ENCODE assay signal across 9 cellular contexts in the genomic region with DNA sequence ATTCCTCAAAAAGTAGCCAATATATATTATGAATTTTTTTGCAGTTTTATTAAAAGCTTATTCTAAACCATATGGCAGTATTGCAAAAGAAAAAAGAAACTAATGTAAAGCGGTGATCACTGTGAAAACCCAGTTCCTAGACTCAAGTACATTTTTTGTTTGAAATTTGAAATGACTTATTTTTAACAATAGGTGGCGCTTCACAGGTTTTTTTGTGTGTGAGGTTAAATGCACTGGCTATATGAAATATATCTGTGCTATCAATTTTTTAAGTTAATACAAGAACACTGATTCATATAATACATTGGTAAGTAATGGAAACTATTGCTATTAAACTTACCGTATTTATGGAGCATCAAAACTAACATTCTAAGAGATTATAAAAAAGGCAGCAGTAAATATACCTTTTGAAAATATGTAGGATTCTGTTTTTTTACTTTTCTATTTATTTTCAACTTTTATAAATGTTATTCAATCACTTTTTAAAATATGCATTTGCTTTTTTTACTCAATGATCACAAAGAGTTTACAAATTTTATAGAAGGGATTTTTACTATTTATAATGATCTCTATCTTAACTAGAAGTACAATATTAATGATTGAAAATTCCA. TPM values are rescaled to one million over a fixed set of nuclear protein-coding genes. Genes with fewer than 3 reads are reported as not detected.
DNase-seq lines count a peak whose midpoint lies in the region; ATAC-seq and TF ChIP-seq lines count a peak whose summit lies in the region.
"Had no signal": no experiment of that assay in that cellular context is flagged by ENCODE, and none has a peak within 500 bp of the region (broad histone marks: within the 10 kb centered on the region; RNA-seq: fewer than 3 reads in every experiment).

No MANE protein-coding gene starts in this region.

- H3K4me1 Mint-ChIP-seq in activated CD4-positive, alpha-beta memory T cell treated with anti-CD3 and anti-CD28 coated beads, Interleukin-2, amount 10 ng/mL, durations not matched to agents 7 days and 5 days = no peaks in the 10 kb centered on the region

- H3K27ac Mint-ChIP-seq in activated CD4-positive, alpha-beta memory T cell treated with anti-CD3 and anti-CD28 coated beads, Interleukin-2, amount 10 ng/mL, durations not matched to agents 7 days and 5 days = no peak overlapping the region

- peak; percentile 52 for ATAC-seq in GM18519 (IDR thresholded peaks at IDR 0.05; ENCODE audit: low FRiP score, unreplicated experiment)
- ATAC-seq in HG02678 (IDR thresholded peaks at IDR 0.05; ENCODE audit: unreplicated experiment) = no peak

- CTCF ChIA-PET in AG04450 (lab: Charles Lee) = interaction anchor here (0.6 to 2.6 kb wide), 15 partner anchors 8 to 829 kb away, joined by 3 to 12 read pairs (median 4); no protein-coding TSS in a partner anchor
- CTCF ChIA-PET in activated CD4-positive, alpha-beta memory T cell treated with anti-CD3 and anti-CD28 coated beads, Interleukin-2, amount 10 ng/mL, durations not matched to agents 7 days and 5 days (lab: Charles Lee) = interaction anchor here (1.3 to 2.0 kb wide), 3 partner anchors 18 to 270 kb away, joined by 3 to 7 read pairs (median 4); no protein-coding TSS in a partner anchor

- no peak overlapping the region for H3K27ac ChIP-seq in AG04450 (ENCODE audit: low read depth, low read length)

- POLR2A ChIA-PET in AG04450 (lab: Yijun Ruan, JAX) = no interaction called here
- POLR2A ChIA-PET in activated CD4-positive, alpha-beta memory T cell treated with anti-CD3 and anti-CD28 coated beads, Interleukin-2, amount 10 ng/mL, durations not matched to agents 7 days and 5 days (lab: Charles Lee) = no interaction called here

- H3K9me3 Mint-ChIP-seq in activated CD4-positive, alpha-beta memory T cell treated with anti-CD3 and anti-CD28 coated beads, Interleukin-2, amount 10 ng/mL, durations not matched to agents 7 days and 5 days = no peaks in the 10 kb centered on the region

- no peaks in the 10 kb centered on the region for H3K36me3 Mint-ChIP-seq in activated CD4-positive, alpha-beta memory T cell treated with anti-CD3 and anti-CD28 coated beads, Interleukin-2, amount 10 ng/mL, durations not matched to agents 7 days and 5 days (ENCODE audit: low read depth)

- no peaks in the 10 kb centered on the region; the same call in 1 of the 2 replicates for H3K9me3 ChIP-seq in AG04450 (ENCODE audit: control insufficient read depth, insufficient read depth, low read length)
- H3K9me3 ChIP-seq: HAP-1 had no signal

- no peak overlapping the region for H3K4me3 ChIP-seq in AG04450 (ENCODE audit: low read depth, low read length)
- H3K4me3 ChIP-seq: HAP-1 had no signal

- no peaks in the 10 kb centered on the region for H3K27me3 ChIP-seq in AG04450 (ENCODE audit: control insufficient read depth, insufficient read depth, low read length)

- peak; percentile 56 for TF ChIP-seq CTCF in AG04450 (IDR thresholded peaks at IDR 0.05; ENCODE audit: low read depth, low read length)

- DNase-seq in AG04450 (ENCODE audit: low read depth, low spot score) (no peak), RKO (ENCODE audit: low spot score) (peak; percentile 59), glomerular visceral epithelial cell (ENCODE audit: extremely low spot score) (peak; percentile 24), SHP77 (lab: John Stamatoyannopoulos, UW) (no peak)
- no peak for DNase-seq in activated CD4-positive, alpha-beta memory T cell treated with anti-CD3 and anti-CD28 coated beads, Interleukin-2, amount 10 ng/mL, durations not matched to agents 7 days and 5 days
- DNase-seq in central memory CD4-positive, alpha-beta T cell = no peak

- H3K27me3 Mint-ChIP-seq in activated CD4-positive, alpha-beta memory T cell treated with anti-CD3 and anti-CD28 coated beads, Interleukin-2, amount 10 ng/mL, durations not matched to agents 7 days and 5 days = peaks cover 11% of the 10 kb centered on the region

- no peak overlapping the region for H3K4me3 Mint-ChIP-seq in activated CD4-positive, alpha-beta memory T cell treated with anti-CD3 and anti-CD28 coated beads, Interleukin-2, amount 10 ng/mL, durations not matched to agents 7 days and 5 days

RNA-seq across cellular contexts. Expression of gene SPRY1, which starts 5.6 kb away (rescaled TPM):
- polyA plus RNA-seq in AG04450 (2011; rRNA removed) = 6.2 and 6.6 TPM in 2 replicates
- 8.9 and 9.5 TPM in 2 replicates for polyA minus RNA-seq in AG04450 (2011; rRNA and poly(A)+ RNA removed)
- total RNA-seq in activated CD4-positive, alpha-beta memory T cell treated with anti-CD3 and anti-CD28 coated beads, Interleukin-2, amount 10 ng/mL, durations not matched to agents 7 days and 5 days = 10 to 100 TPM; 16.5 to 18.5 TPM

Comparison
In these comparisons a context has a peak if more than half of its experiments do, and no peak if none do; other contexts are left out.
1. DNase-seq: peak in RKO (single experiment) and glomerular visceral epithelial cell (single experiment); none in AG04450 (single experiment), activated CD4-positive, alpha-beta memory T cell treated with anti-CD3 and anti-CD28 coated beads, Interleukin-2, amount 10 ng/mL, durations not matched to agents 7 days and 5 days (single experiment), SHP77 (0 of 2) and central memory CD4-positive, alpha-beta T cell (single experiment).